In the genomic region with DNA sequence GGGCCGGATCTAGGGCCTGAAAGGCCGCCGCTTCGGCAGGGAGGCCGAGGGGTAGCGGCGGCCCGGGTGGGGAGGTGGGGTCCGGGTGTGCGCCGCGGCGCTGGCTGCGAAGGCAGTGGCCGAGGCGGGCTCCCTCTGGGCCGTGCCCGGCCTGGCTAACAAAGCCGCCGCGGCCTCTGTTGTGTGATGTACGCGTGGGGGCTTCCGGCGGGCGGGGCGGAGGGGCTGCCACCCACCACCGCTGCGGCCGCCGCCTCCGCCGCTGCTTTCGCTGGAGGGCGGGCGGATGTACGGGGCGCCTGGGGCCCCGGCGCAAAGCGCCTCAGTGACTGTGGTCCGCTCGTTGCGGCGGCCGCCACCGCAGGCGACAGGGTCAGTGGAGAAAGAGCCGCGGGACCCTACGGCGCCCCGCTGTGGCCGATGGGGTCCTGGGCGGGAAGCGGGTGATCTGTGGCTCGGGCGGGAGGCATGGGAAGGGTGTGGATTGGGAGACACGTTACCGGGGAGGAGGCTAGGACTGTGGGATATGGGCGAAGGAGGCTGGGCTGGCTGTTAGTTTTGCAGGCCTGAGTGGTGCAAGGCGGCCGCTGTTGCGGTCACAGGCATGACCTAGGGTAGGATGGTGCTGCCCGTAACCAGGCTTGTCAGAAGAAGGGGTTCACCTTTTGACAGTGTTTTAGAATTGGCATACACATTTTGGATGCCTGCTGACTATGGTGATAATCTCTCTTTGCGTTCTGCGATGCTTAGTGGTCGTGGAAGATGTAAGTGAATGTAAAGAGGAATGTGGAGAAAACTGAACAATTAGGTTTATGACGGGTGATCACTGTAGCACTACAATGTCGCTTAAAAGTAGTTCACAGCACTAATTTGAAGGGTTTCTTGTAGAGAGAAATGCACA, we compare ENCODE assay signal across 1 cellular context.
A peak's percentile ranks its signal among the peaks of the same experiment; 100 is the strongest.
TF ChIP-seq lines count a peak whose summit lies in the region.

No MANE protein-coding gene starts in this region.

TF ChIP-seq in K562, 482 proteins besides CTCF, POLR2A, EP300 and RAD21 (continued from another document):
- TF ChIP-seq, protein P1, sequence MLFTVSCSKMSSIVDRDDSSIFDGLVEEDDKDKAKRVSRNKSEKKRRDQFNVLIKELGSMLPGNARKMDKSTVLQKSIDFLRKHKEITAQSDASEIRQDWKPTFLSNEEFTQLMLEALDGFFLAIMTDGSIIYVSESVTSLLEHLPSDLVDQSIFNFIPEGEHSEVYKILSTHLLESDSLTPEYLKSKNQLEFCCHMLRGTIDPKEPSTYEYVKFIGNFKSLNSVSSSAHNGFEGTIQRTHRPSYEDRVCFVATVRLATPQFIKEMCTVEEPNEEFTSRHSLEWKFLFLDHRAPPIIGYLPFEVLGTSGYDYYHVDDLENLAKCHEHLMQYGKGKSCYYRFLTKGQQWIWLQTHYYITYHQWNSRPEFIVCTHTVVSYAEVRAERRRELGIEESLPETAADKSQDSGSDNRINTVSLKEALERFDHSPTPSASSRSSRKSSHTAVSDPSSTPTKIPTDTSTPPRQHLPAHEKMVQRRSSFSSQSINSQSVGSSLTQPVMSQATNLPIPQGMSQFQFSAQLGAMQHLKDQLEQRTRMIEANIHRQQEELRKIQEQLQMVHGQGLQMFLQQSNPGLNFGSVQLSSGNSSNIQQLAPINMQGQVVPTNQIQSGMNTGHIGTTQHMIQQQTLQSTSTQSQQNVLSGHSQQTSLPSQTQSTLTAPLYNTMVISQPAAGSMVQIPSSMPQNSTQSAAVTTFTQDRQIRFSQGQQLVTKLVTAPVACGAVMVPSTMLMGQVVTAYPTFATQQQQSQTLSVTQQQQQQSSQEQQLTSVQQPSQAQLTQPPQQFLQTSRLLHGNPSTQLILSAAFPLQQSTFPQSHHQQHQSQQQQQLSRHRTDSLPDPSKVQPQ (CRISPR knock-in tag; IDR thresholded peaks at IDR 0.05; ENCODE audit: borderline replicate concordance) = no peak
- TF ChIP-seq KAT8 (IDR thresholded peaks at IDR 0.05; ENCODE audit: low read depth) = no peak
- no peak for TF ChIP-seq PHF8 (IDR thresholded peaks at IDR 0.05; ENCODE audit: borderline replicate concordance, low read length)
- no peak for TF ChIP-seq SMAD2 (IDR thresholded peaks at IDR 0.05; ENCODE audit: low read depth, low read length)
- peak; percentile 85; the same call in 1 of the 2 replicates for TF ChIP-seq RB1 (IDR thresholded peaks at IDR 0.05; ENCODE audit: low read depth)
- TF ChIP-seq YY1 (IDR thresholded peaks at IDR 0.05; ENCODE audit: borderline replicate concordance in 1 of 3, control insufficient read depth in 1 of 3, extremely low read depth in 1 of 3, insufficient read depth in 3 of 3, insufficient read length in 1 of 3, insufficient replicate concordance in 2 of 3, low read depth in 1 of 3, low read length in 2 of 3) = peak in 2 of 3 experiments; percentile 13 to 48
- TF ChIP-seq TRIM28 (IDR thresholded peaks at IDR 0.05) = no peak
- TF ChIP-seq SIX5 (IDR thresholded peaks at IDR 0.05; ENCODE audit: borderline replicate concordance in 1 of 2, insufficient read depth in 1 of 2, low read depth in 1 of 2, low read length in 2 of 2) = no peak
- no peak for TF ChIP-seq ZKSCAN3 (CRISPR knock-in tag; IDR thresholded peaks at IDR 0.05)
- TF ChIP-seq DIDO1 (tag; IDR thresholded peaks at IDR 0.05; ENCODE audit: low read depth) = no peak
- TF ChIP-seq RBFOX2 (IDR thresholded peaks at IDR 0.05; ENCODE audit: low read depth, low read length) = peak; percentile 89
- TF ChIP-seq ADNP (tag; IDR thresholded peaks at IDR 0.05) = no peak
- TF ChIP-seq MXI1 (IDR thresholded peaks at IDR 0.05; ENCODE audit: low read depth, low read length) = no peak
- TF ChIP-seq, protein P2, sequence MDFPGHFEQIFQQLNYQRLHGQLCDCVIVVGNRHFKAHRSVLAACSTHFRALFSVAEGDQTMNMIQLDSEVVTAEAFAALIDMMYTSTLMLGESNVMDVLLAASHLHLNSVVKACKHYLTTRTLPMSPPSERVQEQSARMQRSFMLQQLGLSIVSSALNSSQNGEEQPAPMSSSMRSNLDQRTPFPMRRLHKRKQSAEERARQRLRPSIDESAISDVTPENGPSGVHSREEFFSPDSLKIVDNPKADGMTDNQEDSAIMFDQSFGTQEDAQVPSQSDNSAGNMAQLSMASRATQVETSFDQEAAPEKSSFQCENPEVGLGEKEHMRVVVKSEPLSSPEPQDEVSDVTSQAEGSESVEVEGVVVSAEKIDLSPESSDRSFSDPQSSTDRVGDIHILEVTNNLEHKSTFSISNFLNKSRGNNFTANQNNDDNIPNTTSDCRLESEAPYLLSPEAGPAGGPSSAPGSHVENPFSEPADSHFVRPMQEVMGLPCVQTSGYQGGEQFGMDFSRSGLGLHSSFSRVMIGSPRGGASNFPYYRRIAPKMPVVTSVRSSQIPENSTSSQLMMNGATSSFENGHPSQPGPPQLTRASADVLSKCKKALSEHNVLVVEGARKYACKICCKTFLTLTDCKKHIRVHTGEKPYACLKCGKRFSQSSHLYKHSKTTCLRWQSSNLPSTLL (IDR thresholded peaks at IDR 0.05) = no peak
- TF ChIP-seq, protein P3, sequence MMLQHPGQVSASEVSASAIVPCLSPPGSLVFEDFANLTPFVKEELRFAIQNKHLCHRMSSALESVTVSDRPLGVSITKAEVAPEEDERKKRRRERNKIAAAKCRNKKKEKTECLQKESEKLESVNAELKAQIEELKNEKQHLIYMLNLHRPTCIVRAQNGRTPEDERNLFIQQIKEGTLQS (IDR thresholded peaks at IDR 0.05) = no peak
- TF ChIP-seq, protein P3 (CRISPR knock-in tag; conservative IDR thresholded peaks at IDR 0.05) = 0 out of 2 replicates have a peak, but pooled peaks have one; percentile 14
- TF ChIP-seq FOXK2 (conservative IDR thresholded peaks at IDR 0.05 in 1 of 2, IDR thresholded peaks at IDR 0.05 in 1 of 2; ENCODE audit: low read depth in 2 of 2) = no peak
- no peak for TF ChIP-seq STAT5B (CRISPR knock-in tag; IDR thresholded peaks at IDR 0.05)
- no peak for TF ChIP-seq ZNF41 (CRISPR knock-in tag; conservative IDR thresholded peaks at IDR 0.05)
- peak; percentile 16; the same call in 1 of the 2 replicates for TF ChIP-seq ZNF395 (CRISPR knock-in tag; IDR thresholded peaks at IDR 0.05)
- TF ChIP-seq KAT2B (IDR thresholded peaks at IDR 0.05; ENCODE audit: low read depth, low read length) = no peak
- 0 out of 2 replicates have a peak, but pooled peaks have one; percentile 14 for TF ChIP-seq L3MBTL2 (IDR thresholded peaks at IDR 0.05)
- no peak for TF ChIP-seq SRSF7 (optimal IDR thresholded peaks at IDR 0.05; ENCODE audit: low read depth, low read length)
- no peak for TF ChIP-seq NR2C2 (CRISPR knock-in tag; IDR thresholded peaks at IDR 0.05)
- 0 out of 2 replicates have a peak, but pooled peaks have one; percentile 25 for TF ChIP-seq NR2C2 (tag; IDR thresholded peaks at IDR 0.05)
- no peak for TF ChIP-seq ASH1L (IDR thresholded peaks at IDR 0.05; ENCODE audit: borderline replicate concordance, low read depth, partially characterized antibody)
- no peak for TF ChIP-seq ZNF282 (CRISPR knock-in tag; IDR thresholded peaks at IDR 0.05)
- TF ChIP-seq SMARCE1 (IDR thresholded peaks at IDR 0.05) = peak; percentile 38; the same call in 1 of the 2 replicates
- TF ChIP-seq PCBP1 (IDR thresholded peaks at IDR 0.05; ENCODE audit: low read depth, low read length, poor library complexity, severe bottlenecking) = peak; percentile 28
- TF ChIP-seq HCFC1 (IDR thresholded peaks at IDR 0.05; ENCODE audit: low read depth, low read length) = no peak; the same call in 1 of the 2 replicates
- TF ChIP-seq ZKSCAN8 (CRISPR knock-in tag; IDR thresholded peaks at IDR 0.05) = no peak
- TF ChIP-seq, protein P4, sequence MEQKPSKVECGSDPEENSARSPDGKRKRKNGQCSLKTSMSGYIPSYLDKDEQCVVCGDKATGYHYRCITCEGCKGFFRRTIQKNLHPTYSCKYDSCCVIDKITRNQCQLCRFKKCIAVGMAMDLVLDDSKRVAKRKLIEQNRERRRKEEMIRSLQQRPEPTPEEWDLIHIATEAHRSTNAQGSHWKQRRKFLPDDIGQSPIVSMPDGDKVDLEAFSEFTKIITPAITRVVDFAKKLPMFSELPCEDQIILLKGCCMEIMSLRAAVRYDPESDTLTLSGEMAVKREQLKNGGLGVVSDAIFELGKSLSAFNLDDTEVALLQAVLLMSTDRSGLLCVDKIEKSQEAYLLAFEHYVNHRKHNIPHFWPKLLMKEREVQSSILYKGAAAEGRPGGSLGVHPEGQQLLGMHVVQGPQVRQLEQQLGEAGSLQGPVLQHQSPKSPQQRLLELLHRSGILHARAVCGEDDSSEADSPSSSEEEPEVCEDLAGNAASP (IDR thresholded peaks at IDR 0.05) = no peak
- no peak for TF ChIP-seq FOXJ2 (tag; IDR thresholded peaks at IDR 0.05)
- TF ChIP-seq SMARCA4 (IDR thresholded peaks at IDR 0.05) = peak; percentile 33
- TF ChIP-seq MAZ (CRISPR knock-in tag; conservative IDR thresholded peaks at IDR 0.05 in 1 of 2, IDR thresholded peaks at IDR 0.05 in 1 of 2) = no peak; a peak in 2 of 4 replicates
- TF ChIP-seq ZBTB43 (CRISPR knock-in tag; IDR thresholded peaks at IDR 0.05) = 0 out of 2 replicates have a peak, but pooled peaks have one; percentile 8
- TF ChIP-seq ETS1 (conservative IDR thresholded peaks at IDR 0.05; ENCODE audit: control insufficient read depth, low read depth, low read length) = no peak
- TF ChIP-seq CXXC5 (CRISPR knock-in tag; IDR thresholded peaks at IDR 0.05) = peak; percentile 48
- peak; percentile 65 for TF ChIP-seq POLR2G (IDR thresholded peaks at IDR 0.05; ENCODE audit: low read depth, low read length)
- TF ChIP-seq, protein P5, sequence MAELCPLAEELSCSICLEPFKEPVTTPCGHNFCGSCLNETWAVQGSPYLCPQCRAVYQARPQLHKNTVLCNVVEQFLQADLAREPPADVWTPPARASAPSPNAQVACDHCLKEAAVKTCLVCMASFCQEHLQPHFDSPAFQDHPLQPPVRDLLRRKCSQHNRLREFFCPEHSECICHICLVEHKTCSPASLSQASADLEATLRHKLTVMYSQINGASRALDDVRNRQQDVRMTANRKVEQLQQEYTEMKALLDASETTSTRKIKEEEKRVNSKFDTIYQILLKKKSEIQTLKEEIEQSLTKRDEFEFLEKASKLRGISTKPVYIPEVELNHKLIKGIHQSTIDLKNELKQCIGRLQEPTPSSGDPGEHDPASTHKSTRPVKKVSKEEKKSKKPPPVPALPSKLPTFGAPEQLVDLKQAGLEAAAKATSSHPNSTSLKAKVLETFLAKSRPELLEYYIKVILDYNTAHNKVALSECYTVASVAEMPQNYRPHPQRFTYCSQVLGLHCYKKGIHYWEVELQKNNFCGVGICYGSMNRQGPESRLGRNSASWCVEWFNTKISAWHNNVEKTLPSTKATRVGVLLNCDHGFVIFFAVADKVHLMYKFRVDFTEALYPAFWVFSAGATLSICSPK (IDR thresholded peaks at IDR 0.05; ENCODE audit: borderline replicate concordance) = no peak
